ENCODE assay signal across 9 cellular contexts in genomic region chr10:96721207-96721572, GRCh38. TPM values are rescaled to one million over a fixed set of nuclear protein-coding genes. Genes with fewer than 3 reads are reported as not detected.
DNase-seq lines count a peak whose midpoint lies in the region; ATAC-seq and TF ChIP-seq lines count a peak whose summit lies in the region.
"Had no signal": no experiment of that assay in that cellular context is flagged by ENCODE, and none has a peak within 500 bp of the region (broad histone marks: within the 10 kb centered on the region; RNA-seq: fewer than 3 reads in every experiment).

No MANE protein-coding gene starts in this region.

- DNase-seq in NCI-H1694 treated with DMSO at 0.1 percent for 48 hours (lab: John Stamatoyannopoulos, UW) (peak; percentile 8), NCI-H1694 (lab: John Stamatoyannopoulos, UW) (no peak), NCI-H146 treated with DMSO at 0.1 percent for 48 hours (lab: John Stamatoyannopoulos, UW; ENCODE audit: unreplicated experiment) (peak; percentile 76), choroid plexus epithelial cell (ENCODE audit: low read depth) (no peak), osteocyte (ENCODE audit: extremely low spot score, unreplicated experiment) (no peak)
- no peak for DNase-seq in activated CD8-positive, alpha-beta memory T cell treated with anti-CD3 and anti-CD28 coated beads, Interleukin-2, amount 50 U/mL, for 4 hours

- H3K4me3 Mint-ChIP-seq in osteocyte (ENCODE audit: unreplicated experiment): peak overlapping the region; percentile 49

- H3K27me3 Mint-ChIP-seq in osteocyte (ENCODE audit: unreplicated experiment): peaks cover 34% of the 10 kb centered on the region

- no peaks in the 10 kb centered on the region for H3K36me3 Mint-ChIP-seq in osteocyte (ENCODE audit: unreplicated experiment)

- peaks cover 4% of the 10 kb centered on the region for H3K9me3 Mint-ChIP-seq in osteocyte (ENCODE audit: unreplicated experiment)

- H3K4me3 ChIP-seq in choroid plexus epithelial cell (ENCODE audit: low read depth, low read length): no peak overlapping the region

- peak; percentile 8 for TF ChIP-seq CTCF in choroid plexus epithelial cell (conservative IDR thresholded peaks at IDR 0.05; ENCODE audit: low read depth, low read length)
- no peak for TF ChIP-seq CTCF in osteocyte (IDR thresholded peaks at IDR 0.05)

- peaks cover 8% of the 10 kb centered on the region for H3K4me1 Mint-ChIP-seq in osteocyte (ENCODE audit: unreplicated experiment)

- H3K27ac Mint-ChIP-seq in osteocyte (ENCODE audit: unreplicated experiment): no peak overlapping the region

- ATAC-seq in HG03175 (IDR thresholded peaks at IDR 0.05; ENCODE audit: unreplicated experiment): no peak
- no peak for ATAC-seq in HG03469 (IDR thresholded peaks at IDR 0.05; ENCODE audit: unreplicated experiment)

RNA-seq across cellular contexts. Expression of gene PIK3AP1, which starts 0.9 kb away (rescaled TPM):
- total RNA-seq in osteocyte: 0.19 and 0.39 TPM in 2 replicates
- total RNA-seq: RPMI7951 had no signal

Comparison
In these comparisons a context has a peak if more than half of its experiments do, and no peak if none do; other contexts are left out.
1. DNase-seq: peak in NCI-H1694 treated with DMSO at 0.1 percent for 48 hours (single experiment) and NCI-H146 treated with DMSO at 0.1 percent for 48 hours (single experiment); none in NCI-H1694 (single experiment), choroid plexus epithelial cell (single experiment), osteocyte (single experiment) and activated CD8-positive, alpha-beta memory T cell treated with anti-CD3 and anti-CD28 coated beads, Interleukin-2, amount 50 U/mL, for 4 hours (single experiment).